In genomic region chrX:153969904-153970397, GRCh38 we compare ENCODE assay signal across 8 cellular contexts. TPM values are rescaled to one million over a fixed set of nuclear protein-coding genes. Genes with fewer than 3 reads are reported as not detected.
A peak's percentile ranks its signal among the peaks of the same experiment; 100 is the strongest.
DNase-seq lines count a peak whose midpoint lies in the region; ATAC-seq, FAIRE-seq and TF ChIP-seq lines count a peak whose summit lies in the region.

No MANE protein-coding gene starts in this region.

- peak overlapping the region; percentile 100 for H3K4me3 Mint-ChIP-seq in activated naive CD4-positive, alpha-beta T cell treated with anti-CD3 and anti-CD28 coated beads for 36 hours
- H3K4me3 Mint-ChIP-seq in activated CD8-positive, alpha-beta T cell treated with anti-CD3 and anti-CD28 coated beads, Interleukin-2, amount 10 ng/mL, durations not matched to agents 7 days and 5 days = peak overlapping the region; percentile 100

- H3K36me3 Mint-ChIP-seq in activated naive CD4-positive, alpha-beta T cell treated with anti-CD3 and anti-CD28 coated beads for 36 hours (ENCODE audit: low read depth) = peaks cover 26% of the 10 kb centered on the region
- H3K36me3 Mint-ChIP-seq in activated CD8-positive, alpha-beta T cell treated with anti-CD3 and anti-CD28 coated beads, Interleukin-2, amount 10 ng/mL, durations not matched to agents 7 days and 5 days (ENCODE audit: low read depth) = peaks cover 44% of the 10 kb centered on the region

- no peak for FAIRE-seq in frontal cortex (lab: Jason Lieb, UNC)

- no peaks in the 10 kb centered on the region for H3K9me3 Mint-ChIP-seq in activated naive CD4-positive, alpha-beta T cell treated with anti-CD3 and anti-CD28 coated beads for 36 hours
- no peaks in the 10 kb centered on the region for H3K9me3 Mint-ChIP-seq in activated CD8-positive, alpha-beta T cell treated with anti-CD3 and anti-CD28 coated beads, Interleukin-2, amount 10 ng/mL, durations not matched to agents 7 days and 5 days (ENCODE audit: insufficient read depth)

- H3K4me3 ChIP-seq in prostate gland = peak overlapping the region; percentile 55 to 60

- ATAC-seq in activated CD8-positive, alpha-beta T cell treated with anti-CD3 and anti-CD28 coated beads, Interleukin-2, amount 10 ng/mL, durations not matched to agents 7 days and 5 days = no peak
- no peak for ATAC-seq in HG02678 (IDR thresholded peaks at IDR 0.05; ENCODE audit: unreplicated experiment)

- peak overlapping the region; percentile 98 for H3K27ac ChIP-seq in prostate gland

- H3K27ac Mint-ChIP-seq in activated naive CD4-positive, alpha-beta T cell treated with anti-CD3 and anti-CD28 coated beads for 36 hours = peak overlapping the region; percentile 100
- H3K27ac Mint-ChIP-seq in activated CD8-positive, alpha-beta T cell treated with anti-CD3 and anti-CD28 coated beads, Interleukin-2, amount 10 ng/mL, durations not matched to agents 7 days and 5 days = peak overlapping the region; percentile 100

- peaks cover 36% of the 10 kb centered on the region for H3K4me1 Mint-ChIP-seq in activated naive CD4-positive, alpha-beta T cell treated with anti-CD3 and anti-CD28 coated beads for 36 hours (ENCODE audit: low read depth)
- H3K4me1 Mint-ChIP-seq in activated CD8-positive, alpha-beta T cell treated with anti-CD3 and anti-CD28 coated beads, Interleukin-2, amount 10 ng/mL, durations not matched to agents 7 days and 5 days (ENCODE audit: low read depth) = peaks cover 41% of the 10 kb centered on the region

- WGBS in prostate gland = 2% methylated on average over 20 of the region's 28 CpGs

- DNase-seq in activated naive CD4-positive, alpha-beta T cell treated with anti-CD3 and anti-CD28 coated beads for 36 hours = peak; percentile 38
- no peak for DNase-seq in activated naive CD4-positive, alpha-beta T cell treated with Interleukin-2 at 50 U/mL for 16 hours
- peak; percentile 24 for DNase-seq in activated CD8-positive, alpha-beta T cell treated with anti-CD3 and anti-CD28 coated beads, Interleukin-2, amount 10 ng/mL, durations not matched to agents 7 days and 5 days
- peak; percentile 69 for DNase-seq in globus pallidus (ENCODE audit: low spot score)
- DNase-seq in prostate gland (ENCODE audit: low spot score) = no peak
- DNase-seq in frontal cortex (ENCODE audit: low spot score in 2 of 2) = no peak
- no peak for DNase-seq in NCI-H1930 (lab: John Stamatoyannopoulos, UW)

- intact Hi-C loops in activated naive CD4-positive, alpha-beta T cell treated with anti-CD3 and anti-CD28 coated beads for 36 hours (cut with micrococcal nuclease) = loop anchor here (2.0 to 5.0 kb wide), 3 partner anchors 245 to 507 kb away; partner anchors contain the start of genes ABCD1, BCAP31, HAUS7 and LAGE3
- intact Hi-C loops in prostate gland (cut with DNase I) = no loop called here

- no peaks in the 10 kb centered on the region for H3K4me1 ChIP-seq in prostate gland (replicated peaks)

- CTCF ChIA-PET in activated naive CD4-positive, alpha-beta T cell treated with anti-CD3 and anti-CD28 coated beads for 36 hours (lab: Charles Lee) = interaction anchor here (0.7 to 4.2 kb wide), 2 partner anchors 22 to 60 kb away, joined by 3 to 32 read pairs; no protein-coding TSS in a partner anchor
- CTCF ChIA-PET in activated CD8-positive, alpha-beta T cell treated with anti-CD3 and anti-CD28 coated beads, Interleukin-2, amount 10 ng/mL, durations not matched to agents 7 days and 5 days (lab: Charles Lee) = interaction anchor here (0.6 to 7.0 kb wide), 3 partner anchors 16 to 45 kb away, joined by 4 to 37 read pairs (median 5); partner anchors contain the start of gene ARHGAP4

- H3K36me3 ChIP-seq in prostate gland = no peaks in the 10 kb centered on the region

- H3K9me3 ChIP-seq in prostate gland = no peaks in the 10 kb centered on the region

- no peak for TF ChIP-seq CTCF in prostate gland (IDR thresholded peaks at IDR 0.05)

- H3K27me3 ChIP-seq in prostate gland (replicated peaks; ENCODE audit: insufficient read depth) = no peaks in the 10 kb centered on the region

- H3K27me3 Mint-ChIP-seq in activated naive CD4-positive, alpha-beta T cell treated with anti-CD3 and anti-CD28 coated beads for 36 hours (ENCODE audit: low read depth) = no peaks in the 10 kb centered on the region
- H3K27me3 Mint-ChIP-seq in activated CD8-positive, alpha-beta T cell treated with anti-CD3 and anti-CD28 coated beads, Interleukin-2, amount 10 ng/mL, durations not matched to agents 7 days and 5 days (ENCODE audit: low read depth) = no peaks in the 10 kb centered on the region

- TF ChIP-seq POLR2A in prostate gland (IDR thresholded peaks at IDR 0.05) = no peak

- POLR2A ChIA-PET in activated CD8-positive, alpha-beta T cell treated with anti-CD3 and anti-CD28 coated beads, Interleukin-2, amount 10 ng/mL, durations not matched to agents 7 days and 5 days (lab: Charles Lee) = interaction anchor here (1.4 to 9.0 kb wide), 4 partner anchors 13 to 50 kb away, joined by 3 to 117 read pairs (median 48); partner anchors contain the start of gene ARHGAP4

RNA-seq across cellular contexts. Expression of gene HCFC1, which starts 1.7 kb away (rescaled TPM):
- 10 to 100 TPM; 85.0 to 86.1 TPM for total RNA-seq in activated naive CD4-positive, alpha-beta T cell treated with anti-CD3 and anti-CD28 coated beads for 36 hours
- 100 to 1,000 TPM; 141 to 146 TPM for total RNA-seq in activated CD8-positive, alpha-beta T cell treated with anti-CD3 and anti-CD28 coated beads, Interleukin-2, amount 10 ng/mL, durations not matched to agents 7 days and 5 days
- 100 to 1,000 TPM in 1 of 2 donors, 10 to 100 TPM in 1; 67.7 to 115 TPM for total RNA-seq in prostate gland
- 9.4 TPM for total RNA-seq in frontal cortex

RNA-seq across cellular contexts. Expression of gene TMEM187, which starts 2.6 kb away (rescaled TPM):
- total RNA-seq in activated naive CD4-positive, alpha-beta T cell treated with anti-CD3 and anti-CD28 coated beads for 36 hours = 1 to 10 TPM; 6.2 to 6.7 TPM
- 1 to 10 TPM; 5.9 to 6.2 TPM for total RNA-seq in activated CD8-positive, alpha-beta T cell treated with anti-CD3 and anti-CD28 coated beads, Interleukin-2, amount 10 ng/mL, durations not matched to agents 7 days and 5 days
- total RNA-seq in prostate gland = 10 to 100 TPM; 16.9 to 18.2 TPM
- total RNA-seq in frontal cortex = 1.6 TPM

RNA-seq across cellular contexts. Expression of gene RENBP, which starts 25.5 kb away (rescaled TPM):
- total RNA-seq in activated naive CD4-positive, alpha-beta T cell treated with anti-CD3 and anti-CD28 coated beads for 36 hours = 10 to 100 TPM; 11.3 to 13.1 TPM
- total RNA-seq in activated CD8-positive, alpha-beta T cell treated with anti-CD3 and anti-CD28 coated beads, Interleukin-2, amount 10 ng/mL, durations not matched to agents 7 days and 5 days = 10 to 100 TPM; 12.1 to 13.6 TPM
- total RNA-seq in prostate gland = 1 to 10 TPM; 2.4 to 4.4 TPM
- total RNA-seq in frontal cortex = 2.4 TPM

RNA-seq across cellular contexts. Expression of gene NAA10, which starts 35.1 kb away (rescaled TPM):
- 100 to 1,000 TPM; 120 to 121 TPM for total RNA-seq in activated naive CD4-positive, alpha-beta T cell treated with anti-CD3 and anti-CD28 coated beads for 36 hours
- total RNA-seq in activated CD8-positive, alpha-beta T cell treated with anti-CD3 and anti-CD28 coated beads, Interleukin-2, amount 10 ng/mL, durations not matched to agents 7 days and 5 days = 100 to 1,000 TPM in 1 of 2 experiments, 10 to 100 TPM in 1; 98.9 to 106 TPM
- 10 to 100 TPM; 47.5 to 64.9 TPM for total RNA-seq in prostate gland
- 21.6 TPM for total RNA-seq in frontal cortex

RNA-seq across cellular contexts. Expression of gene ARHGAP4, which starts 43.9 kb away (rescaled TPM):
- total RNA-seq in activated naive CD4-positive, alpha-beta T cell treated with anti-CD3 and anti-CD28 coated beads for 36 hours = 100 to 1,000 TPM; 154 to 161 TPM
- 100 to 1,000 TPM; 317 to 324 TPM for total RNA-seq in activated CD8-positive, alpha-beta T cell treated with anti-CD3 and anti-CD28 coated beads, Interleukin-2, amount 10 ng/mL, durations not matched to agents 7 days and 5 days
- 10 to 100 TPM; 11.9 to 41.1 TPM for total RNA-seq in prostate gland
- 5.7 TPM for total RNA-seq in frontal cortex

Comparison
In these comparisons a context has a peak if more than half of its experiments do, and no peak if none do; other contexts are left out.
1. DNase-seq: peak in activated naive CD4-positive, alpha-beta T cell treated with anti-CD3 and anti-CD28 coated beads for 36 hours (single experiment), activated CD8-positive, alpha-beta T cell treated with anti-CD3 and anti-CD28 coated beads, Interleukin-2, amount 10 ng/mL, durations not matched to agents 7 days and 5 days (single experiment) and globus pallidus (single experiment); none in activated naive CD4-positive, alpha-beta T cell treated with Interleukin-2 at 50 U/mL for 16 hours (single experiment), prostate gland (single experiment), frontal cortex (0 of 2) and NCI-H1930 (0 of 2).